Comparison of ENCODE assay signal across 1 cellular context in the genomic region with DNA sequence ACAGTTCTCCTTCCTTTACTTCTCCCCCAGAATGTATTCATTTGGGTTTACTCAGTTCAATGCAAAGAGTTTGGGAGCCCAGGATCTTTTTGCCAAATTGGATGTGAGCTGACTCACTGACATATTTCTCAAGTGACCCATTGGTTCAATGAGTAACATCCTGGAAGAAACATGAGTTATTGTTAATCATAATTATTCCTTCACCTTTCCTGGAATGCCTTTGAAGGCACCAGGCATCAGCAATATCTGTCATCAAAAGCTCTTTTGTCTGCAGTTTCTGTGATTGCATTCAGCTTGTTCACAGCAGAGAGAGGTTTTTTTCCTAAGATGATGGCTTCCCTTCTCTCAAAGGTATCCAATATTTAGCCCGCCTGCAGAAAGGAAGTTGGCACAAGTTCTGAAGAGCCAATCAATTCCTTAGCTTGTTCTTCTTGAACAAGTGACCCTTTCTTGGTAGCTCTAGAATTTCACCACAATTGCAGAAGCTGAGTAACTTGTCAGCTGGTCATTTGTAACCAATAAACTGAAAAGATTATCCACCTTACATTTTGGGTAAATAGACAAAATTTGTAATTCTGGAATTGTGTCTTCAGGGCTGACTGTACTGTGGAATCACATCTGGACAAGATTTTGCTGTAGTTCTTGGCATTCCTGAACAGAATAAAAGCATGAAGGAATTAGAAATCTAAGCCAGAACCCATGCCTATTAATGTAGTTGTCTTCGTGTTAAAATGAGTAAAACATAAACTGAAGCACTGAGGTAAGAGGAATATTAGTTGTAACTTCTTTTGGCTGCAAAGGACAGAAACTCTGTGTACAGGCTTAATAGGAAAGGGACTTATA.
TF ChIP-seq lines count a peak whose summit lies in the region.

No MANE protein-coding gene starts in this region.

TF ChIP-seq in HepG2, 621 proteins besides CTCF, POLR2A, EP300 and RAD21 (continued from another document and continues in another):
- TF ChIP-seq, protein P1, sequence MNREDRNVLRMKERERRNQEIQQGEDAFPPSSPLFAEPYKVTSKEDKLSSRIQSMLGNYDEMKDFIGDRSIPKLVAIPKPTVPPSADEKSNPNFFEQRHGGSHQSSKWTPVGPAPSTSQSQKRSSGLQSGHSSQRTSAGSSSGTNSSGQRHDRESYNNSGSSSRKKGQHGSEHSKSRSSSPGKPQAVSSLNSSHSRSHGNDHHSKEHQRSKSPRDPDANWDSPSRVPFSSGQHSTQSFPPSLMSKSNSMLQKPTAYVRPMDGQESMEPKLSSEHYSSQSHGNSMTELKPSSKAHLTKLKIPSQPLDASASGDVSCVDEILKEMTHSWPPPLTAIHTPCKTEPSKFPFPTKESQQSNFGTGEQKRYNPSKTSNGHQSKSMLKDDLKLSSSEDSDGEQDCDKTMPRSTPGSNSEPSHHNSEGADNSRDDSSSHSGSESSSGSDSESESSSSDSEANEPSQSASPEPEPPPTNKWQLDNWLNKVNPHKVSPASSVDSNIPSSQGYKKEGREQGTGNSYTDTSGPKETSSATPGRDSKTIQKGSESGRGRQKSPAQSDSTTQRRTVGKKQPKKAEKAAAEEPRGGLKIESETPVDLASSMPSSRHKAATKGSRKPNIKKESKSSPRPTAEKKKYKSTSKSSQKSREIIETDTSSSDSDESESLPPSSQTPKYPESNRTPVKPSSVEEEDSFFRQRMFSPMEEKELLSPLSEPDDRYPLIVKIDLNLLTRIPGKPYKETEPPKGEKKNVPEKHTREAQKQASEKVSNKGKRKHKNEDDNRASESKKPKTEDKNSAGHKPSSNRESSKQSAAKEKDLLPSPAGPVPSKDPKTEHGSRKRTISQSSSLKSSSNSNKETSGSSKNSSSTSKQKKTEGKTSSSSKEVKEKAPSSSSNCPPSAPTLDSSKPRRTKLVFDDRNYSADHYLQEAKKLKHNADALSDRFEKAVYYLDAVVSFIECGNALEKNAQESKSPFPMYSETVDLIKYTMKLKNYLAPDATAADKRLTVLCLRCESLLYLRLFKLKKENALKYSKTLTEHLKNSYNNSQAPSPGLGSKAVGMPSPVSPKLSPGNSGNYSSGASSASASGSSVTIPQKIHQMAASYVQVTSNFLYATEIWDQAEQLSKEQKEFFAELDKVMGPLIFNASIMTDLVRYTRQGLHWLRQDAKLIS (CRISPR knock-in tag; IDR thresholded peaks at IDR 0.05) = no peak
- TF ChIP-seq ZKSCAN8 (CRISPR knock-in tag; IDR thresholded peaks at IDR 0.05; ENCODE audit: borderline replicate concordance) (peak; percentile 53; the same call in 1 of the 2 replicates), PAF1 (CRISPR knock-in tag; IDR thresholded peaks at IDR 0.05) (no peak), NCOA2 (CRISPR knock-in tag; IDR thresholded peaks at IDR 0.05) (peak; percentile 97), SATB2 (CRISPR knock-in tag; IDR thresholded peaks at IDR 0.05) (no peak), ZNF331 (CRISPR knock-in tag; IDR thresholded peaks at IDR 0.05) (peak; percentile 63), GATAD2A (CRISPR knock-in tag; IDR thresholded peaks at IDR 0.05) (peak; percentile 88), NAIF1 (CRISPR knock-in tag; IDR thresholded peaks at IDR 0.05; ENCODE audit: borderline replicate concordance) (no peak), NFE2L2 (IDR thresholded peaks at IDR 0.05; ENCODE audit: low read length) (no peak), ZNF263 (CRISPR knock-in tag; IDR thresholded peaks at IDR 0.05) (no peak), ASH2L (IDR thresholded peaks at IDR 0.05; ENCODE audit: insufficient read length, low read depth, low read length) (peak; percentile 39), SOX5 (CRISPR knock-in tag; IDR thresholded peaks at IDR 0.05; ENCODE audit: borderline replicate concordance) (peak; percentile 97), SIX1 (CRISPR knock-in tag; IDR thresholded peaks at IDR 0.05; ENCODE audit: borderline replicate concordance) (peak; percentile 57; the same call in 1 of the 2 replicates), ZNF549 (CRISPR knock-in tag; IDR thresholded peaks at IDR 0.05) (no peak), DNMT1 (CRISPR knock-in tag; IDR thresholded peaks at IDR 0.05) (no peak), JUNB (CRISPR knock-in tag; IDR thresholded peaks at IDR 0.05; ENCODE audit: borderline replicate concordance) (peak; percentile 30; the same call in 1 of the 2 replicates), ZNF720 (CRISPR knock-in tag; IDR thresholded peaks at IDR 0.05) (no peak), ZNF205 (CRISPR knock-in tag; IDR thresholded peaks at IDR 0.05) (0 out of 2 replicates have a peak, but pooled peaks have one; percentile 40), ZBTB8A (CRISPR knock-in tag; IDR thresholded peaks at IDR 0.05; ENCODE audit: borderline replicate concordance, low read depth) (no peak), ZNF569 (CRISPR knock-in tag; IDR thresholded peaks at IDR 0.05; ENCODE audit: borderline replicate concordance) (no peak)
- TF ChIP-seq, protein P2, sequence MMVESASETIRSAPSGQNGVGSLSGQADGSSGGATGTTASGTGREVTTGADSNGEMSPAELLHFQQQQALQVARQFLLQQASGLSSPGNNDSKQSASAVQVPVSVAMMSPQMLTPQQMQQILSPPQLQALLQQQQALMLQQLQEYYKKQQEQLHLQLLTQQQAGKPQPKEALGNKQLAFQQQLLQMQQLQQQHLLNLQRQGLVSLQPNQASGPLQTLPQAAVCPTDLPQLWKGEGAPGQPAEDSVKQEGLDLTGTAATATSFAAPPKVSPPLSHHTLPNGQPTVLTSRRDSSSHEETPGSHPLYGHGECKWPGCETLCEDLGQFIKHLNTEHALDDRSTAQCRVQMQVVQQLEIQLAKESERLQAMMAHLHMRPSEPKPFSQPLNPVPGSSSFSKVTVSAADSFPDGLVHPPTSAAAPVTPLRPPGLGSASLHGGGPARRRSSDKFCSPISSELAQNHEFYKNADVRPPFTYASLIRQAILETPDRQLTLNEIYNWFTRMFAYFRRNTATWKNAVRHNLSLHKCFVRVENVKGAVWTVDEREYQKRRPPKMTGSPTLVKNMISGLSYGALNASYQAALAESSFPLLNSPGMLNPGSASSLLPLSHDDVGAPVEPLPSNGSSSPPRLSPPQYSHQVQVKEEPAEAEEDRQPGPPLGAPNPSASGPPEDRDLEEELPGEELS (CRISPR knock-in tag; IDR thresholded peaks at IDR 0.05) = peak; percentile 71
- TF ChIP-seq, protein P3, sequence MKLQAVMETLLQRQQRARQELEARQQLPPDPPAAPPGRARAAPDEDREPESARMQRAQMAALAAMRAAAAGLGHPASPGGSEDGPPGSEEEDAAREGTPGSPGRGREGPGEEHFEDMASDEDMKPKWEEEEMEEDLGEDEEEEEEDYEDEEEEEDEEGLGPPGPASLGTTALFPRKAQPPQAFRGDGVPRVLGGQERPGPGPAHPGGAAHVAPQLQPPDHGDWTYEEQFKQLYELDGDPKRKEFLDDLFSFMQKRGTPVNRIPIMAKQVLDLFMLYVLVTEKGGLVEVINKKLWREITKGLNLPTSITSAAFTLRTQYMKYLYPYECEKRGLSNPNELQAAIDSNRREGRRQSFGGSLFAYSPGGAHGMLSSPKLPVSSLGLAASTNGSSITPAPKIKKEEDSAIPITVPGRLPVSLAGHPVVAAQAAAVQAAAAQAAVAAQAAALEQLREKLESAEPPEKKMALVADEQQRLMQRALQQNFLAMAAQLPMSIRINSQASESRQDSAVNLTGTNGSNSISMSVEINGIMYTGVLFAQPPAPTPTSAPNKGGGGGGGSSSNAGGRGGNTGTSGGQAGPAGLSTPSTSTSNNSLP (IDR thresholded peaks at IDR 0.05; ENCODE audit: low read depth, low read length) = peak; percentile 91; the same call in 1 of the 2 replicates
- TF ChIP-seq, protein P4, sequence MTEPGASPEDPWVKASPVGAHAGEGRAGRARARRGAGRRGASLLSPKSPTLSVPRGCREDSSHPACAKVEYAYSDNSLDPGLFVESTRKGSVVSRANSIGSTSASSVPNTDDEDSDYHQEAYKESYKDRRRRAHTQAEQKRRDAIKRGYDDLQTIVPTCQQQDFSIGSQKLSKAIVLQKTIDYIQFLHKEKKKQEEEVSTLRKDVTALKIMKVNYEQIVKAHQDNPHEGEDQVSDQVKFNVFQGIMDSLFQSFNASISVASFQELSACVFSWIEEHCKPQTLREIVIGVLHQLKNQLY (CRISPR knock-in tag; IDR thresholded peaks at IDR 0.05) = peak; percentile 57; the same call in 1 of the 2 replicates
- TF ChIP-seq, protein P5, sequence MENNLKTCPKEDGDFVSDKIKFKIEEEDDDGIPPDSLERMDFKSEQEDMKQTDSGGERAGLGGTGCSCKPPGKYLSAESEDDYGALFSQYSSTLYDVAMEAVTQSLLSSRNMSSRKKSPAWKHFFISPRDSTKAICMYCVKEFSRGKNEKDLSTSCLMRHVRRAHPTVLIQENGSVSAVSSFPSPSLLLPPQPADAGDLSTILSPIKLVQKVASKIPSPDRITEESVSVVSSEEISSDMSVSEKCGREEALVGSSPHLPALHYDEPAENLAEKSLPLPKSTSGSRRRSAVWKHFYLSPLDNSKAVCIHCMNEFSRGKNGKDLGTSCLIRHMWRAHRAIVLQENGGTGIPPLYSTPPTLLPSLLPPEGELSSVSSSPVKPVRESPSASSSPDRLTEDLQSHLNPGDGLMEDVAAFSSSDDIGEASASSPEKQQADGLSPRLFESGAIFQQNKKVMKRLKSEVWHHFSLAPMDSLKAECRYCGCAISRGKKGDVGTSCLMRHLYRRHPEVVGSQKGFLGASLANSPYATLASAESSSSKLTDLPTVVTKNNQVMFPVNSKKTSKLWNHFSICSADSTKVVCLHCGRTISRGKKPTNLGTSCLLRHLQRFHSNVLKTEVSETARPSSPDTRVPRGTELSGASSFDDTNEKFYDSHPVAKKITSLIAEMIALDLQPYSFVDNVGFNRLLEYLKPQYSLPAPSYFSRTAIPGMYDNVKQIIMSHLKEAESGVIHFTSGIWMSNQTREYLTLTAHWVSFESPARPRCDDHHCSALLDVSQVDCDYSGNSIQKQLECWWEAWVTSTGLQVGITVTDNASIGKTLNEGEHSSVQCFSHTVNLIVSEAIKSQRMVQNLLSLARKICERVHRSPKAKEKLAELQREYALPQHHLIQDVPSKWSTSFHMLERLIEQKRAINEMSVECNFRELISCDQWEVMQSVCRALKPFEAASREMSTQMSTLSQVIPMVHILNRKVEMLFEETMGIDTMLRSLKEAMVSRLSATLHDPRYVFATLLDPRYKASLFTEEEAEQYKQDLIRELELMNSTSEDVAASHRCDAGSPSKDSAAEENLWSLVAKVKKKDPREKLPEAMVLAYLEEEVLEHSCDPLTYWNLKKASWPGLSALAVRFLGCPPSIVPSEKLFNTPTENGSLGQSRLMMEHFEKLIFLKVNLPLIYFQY (CRISPR knock-in tag; IDR thresholded peaks at IDR 0.05; ENCODE audit: borderline replicate concordance) = no peak
- TF ChIP-seq, protein P6, sequence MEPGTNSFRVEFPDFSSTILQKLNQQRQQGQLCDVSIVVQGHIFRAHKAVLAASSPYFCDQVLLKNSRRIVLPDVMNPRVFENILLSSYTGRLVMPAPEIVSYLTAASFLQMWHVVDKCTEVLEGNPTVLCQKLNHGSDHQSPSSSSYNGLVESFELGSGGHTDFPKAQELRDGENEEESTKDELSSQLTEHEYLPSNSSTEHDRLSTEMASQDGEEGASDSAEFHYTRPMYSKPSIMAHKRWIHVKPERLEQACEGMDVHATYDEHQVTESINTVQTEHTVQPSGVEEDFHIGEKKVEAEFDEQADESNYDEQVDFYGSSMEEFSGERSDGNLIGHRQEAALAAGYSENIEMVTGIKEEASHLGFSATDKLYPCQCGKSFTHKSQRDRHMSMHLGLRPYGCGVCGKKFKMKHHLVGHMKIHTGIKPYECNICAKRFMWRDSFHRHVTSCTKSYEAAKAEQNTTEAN (CRISPR knock-in tag; conservative IDR thresholded peaks at IDR 0.05) = peak; percentile 8; the same call in 1 of the 2 replicates
- TF ChIP-seq, protein P7, sequence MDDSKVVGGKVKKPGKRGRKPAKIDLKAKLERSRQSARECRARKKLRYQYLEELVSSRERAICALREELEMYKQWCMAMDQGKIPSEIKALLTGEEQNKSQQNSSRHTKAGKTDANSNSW (CRISPR knock-in tag; IDR thresholded peaks at IDR 0.05; ENCODE audit: borderline replicate concordance) = no peak
- TF ChIP-seq, protein P8, sequence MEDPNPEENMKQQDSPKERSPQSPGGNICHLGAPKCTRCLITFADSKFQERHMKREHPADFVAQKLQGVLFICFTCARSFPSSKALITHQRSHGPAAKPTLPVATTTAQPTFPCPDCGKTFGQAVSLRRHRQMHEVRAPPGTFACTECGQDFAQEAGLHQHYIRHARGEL (CRISPR knock-in tag; IDR thresholded peaks at IDR 0.05) = no peak
- TF ChIP-seq, protein P9, sequence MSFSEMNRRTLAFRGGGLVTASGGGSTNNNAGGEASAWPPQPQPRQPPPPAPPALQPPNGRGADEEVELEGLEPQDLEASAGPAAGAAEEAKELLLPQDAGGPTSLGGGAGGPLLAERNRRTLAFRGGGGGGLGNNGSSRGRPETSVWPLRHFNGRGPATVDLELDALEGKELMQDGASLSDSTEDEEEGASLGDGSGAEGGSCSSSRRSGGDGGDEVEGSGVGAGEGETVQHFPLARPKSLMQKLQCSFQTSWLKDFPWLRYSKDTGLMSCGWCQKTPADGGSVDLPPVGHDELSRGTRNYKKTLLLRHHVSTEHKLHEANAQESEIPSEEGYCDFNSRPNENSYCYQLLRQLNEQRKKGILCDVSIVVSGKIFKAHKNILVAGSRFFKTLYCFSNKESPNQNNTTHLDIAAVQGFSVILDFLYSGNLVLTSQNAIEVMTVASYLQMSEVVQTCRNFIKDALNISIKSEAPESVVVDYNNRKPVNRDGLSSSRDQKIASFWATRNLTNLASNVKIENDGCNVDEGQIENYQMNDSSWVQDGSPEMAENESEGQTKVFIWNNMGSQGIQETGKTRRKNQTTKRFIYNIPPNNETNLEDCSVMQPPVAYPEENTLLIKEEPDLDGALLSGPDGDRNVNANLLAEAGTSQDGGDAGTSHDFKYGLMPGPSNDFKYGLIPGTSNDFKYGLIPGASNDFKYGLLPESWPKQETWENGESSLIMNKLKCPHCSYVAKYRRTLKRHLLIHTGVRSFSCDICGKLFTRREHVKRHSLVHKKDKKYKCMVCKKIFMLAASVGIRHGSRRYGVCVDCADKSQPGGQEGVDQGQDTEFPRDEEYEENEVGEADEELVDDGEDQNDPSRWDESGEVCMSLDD (CRISPR knock-in tag; IDR thresholded peaks at IDR 0.05; ENCODE audit: borderline replicate concordance) = no peak
- TF ChIP-seq, protein P10, sequence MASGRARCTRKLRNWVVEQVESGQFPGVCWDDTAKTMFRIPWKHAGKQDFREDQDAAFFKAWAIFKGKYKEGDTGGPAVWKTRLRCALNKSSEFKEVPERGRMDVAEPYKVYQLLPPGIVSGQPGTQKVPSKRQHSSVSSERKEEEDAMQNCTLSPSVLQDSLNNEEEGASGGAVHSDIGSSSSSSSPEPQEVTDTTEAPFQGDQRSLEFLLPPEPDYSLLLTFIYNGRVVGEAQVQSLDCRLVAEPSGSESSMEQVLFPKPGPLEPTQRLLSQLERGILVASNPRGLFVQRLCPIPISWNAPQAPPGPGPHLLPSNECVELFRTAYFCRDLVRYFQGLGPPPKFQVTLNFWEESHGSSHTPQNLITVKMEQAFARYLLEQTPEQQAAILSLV (CRISPR knock-in tag; IDR thresholded peaks at IDR 0.05; ENCODE audit: borderline replicate concordance) = no peak
